In the genomic region with DNA sequence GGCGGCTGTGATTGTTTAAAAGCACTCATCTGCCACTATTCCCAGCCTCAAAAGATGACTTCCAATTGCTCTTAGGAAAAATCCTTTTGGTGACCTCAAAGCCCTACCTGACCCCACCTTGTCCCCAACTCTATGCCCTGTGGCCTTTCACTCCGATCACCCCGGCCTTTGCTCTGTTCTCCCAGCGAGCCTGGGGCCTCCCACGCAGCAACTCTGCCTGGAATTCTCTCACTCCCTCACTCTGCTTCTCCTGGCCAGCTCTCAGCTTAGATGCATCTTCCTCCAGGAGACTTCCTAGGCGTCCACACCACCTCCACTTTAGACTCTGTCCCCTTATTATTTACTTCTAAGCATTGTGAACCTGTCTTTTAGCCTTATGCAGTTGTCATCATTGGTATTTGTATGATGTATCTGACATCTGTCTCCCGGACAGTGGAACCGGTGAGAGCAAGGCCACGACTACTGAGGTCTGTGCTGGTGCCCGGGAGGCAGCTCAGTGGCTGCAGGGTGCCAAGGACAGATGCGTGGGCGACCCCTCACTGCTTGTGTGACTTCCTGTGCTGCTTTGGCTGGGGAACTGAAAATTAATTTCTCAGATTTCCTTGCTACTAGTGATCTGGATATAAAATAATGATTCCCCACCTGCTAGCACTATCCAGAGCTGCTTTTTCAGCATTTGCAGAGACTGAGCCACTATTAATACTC, we compare ENCODE assay signal across 10 cellular contexts.
DNase-seq lines count a peak whose midpoint lies in the region; ATAC-seq and TF ChIP-seq lines count a peak whose summit lies in the region.
"Had no signal": no experiment of that assay in that cellular context is flagged by ENCODE, and none has a peak within 500 bp of the region (broad histone marks: within the 10 kb centered on the region; RNA-seq: fewer than 3 reads in every experiment).

No MANE protein-coding gene starts in this region.

- no peak for ATAC-seq in SK-N-SH treated with all-trans-retinoic acid at 6 μM for 48 hours
- ATAC-seq: psoas muscle had no signal

- H3K36me3 ChIP-seq in KOPT-K1 (ENCODE audit: insufficient read depth, low read length): no peaks in the 10 kb centered on the region

- no peak overlapping the region for H3K4me3 Mint-ChIP-seq in dendritic cell treated with granulocyte-macrophage colony-stimulating factor and Interleukin-4, amounts not matched to agents 40 ng/mL and 50 ng/mL, for 4 days
- peak overlapping the region; percentile 83 for H3K4me3 Mint-ChIP-seq in stimulated activated naive CD8-positive, alpha-beta T cell treated with anti-CD3 and anti-CD28 coated beads, Interleukin-15, Interleukin-2, amounts not matched to agents 100 ng/mL and 50 ng/mL, for 24 hours

- no peaks in the 10 kb centered on the region for H3K9me3 ChIP-seq in KOPT-K1 (ENCODE audit: insufficient read depth, low read length, poor library complexity, severe bottlenecking)
- H3K9me3 ChIP-seq: psoas muscle had no signal

- H3K27me3 Mint-ChIP-seq in dendritic cell treated with granulocyte-macrophage colony-stimulating factor and Interleukin-4, amounts not matched to agents 40 ng/mL and 50 ng/mL, for 4 days: no peaks in the 10 kb centered on the region
- no peaks in the 10 kb centered on the region for H3K27me3 Mint-ChIP-seq in stimulated activated naive CD8-positive, alpha-beta T cell treated with anti-CD3 and anti-CD28 coated beads, Interleukin-15, Interleukin-2, amounts not matched to agents 100 ng/mL and 50 ng/mL, for 24 hours

- peak; percentile 39 to 47 for DNase-seq in activated CD4-positive, alpha-beta T cell treated with anti-CD3 and anti-CD28 coated beads for 4 hours
- DNase-seq in activated CD4-positive, alpha-beta T cell treated with anti-CD3 and anti-CD28 coated beads for 1 hour: no peak
- no peak for DNase-seq in caudate nucleus (lab: John Stamatoyannopoulos, UW)
- no peak for DNase-seq in DMS153 (lab: John Stamatoyannopoulos, UW)
- DNase-seq: NCI-H187 treated with DMSO at 0.1 percent for 48 hours, psoas muscle had no signal

- peaks cover 87% of the 10 kb centered on the region for H3K4me1 Mint-ChIP-seq in dendritic cell treated with granulocyte-macrophage colony-stimulating factor and Interleukin-4, amounts not matched to agents 40 ng/mL and 50 ng/mL, for 4 days (ENCODE audit: low read depth)
- H3K4me1 Mint-ChIP-seq in stimulated activated naive CD8-positive, alpha-beta T cell treated with anti-CD3 and anti-CD28 coated beads, Interleukin-15, Interleukin-2, amounts not matched to agents 100 ng/mL and 50 ng/mL, for 24 hours (ENCODE audit: low read depth): peaks cover 100% of the 10 kb centered on the region

- H3K27ac ChIP-seq in KOPT-K1 (ENCODE audit: low read depth, low read length, poor library complexity, severe bottlenecking) (peak overlapping the region; percentile 16), caudate nucleus (ENCODE audit: low read depth, low read length) (no peak overlapping the region)
- H3K27ac ChIP-seq: psoas muscle had no signal

- H3K9me3 Mint-ChIP-seq in dendritic cell treated with granulocyte-macrophage colony-stimulating factor and Interleukin-4, amounts not matched to agents 40 ng/mL and 50 ng/mL, for 4 days: no peaks in the 10 kb centered on the region
- no peaks in the 10 kb centered on the region for H3K9me3 Mint-ChIP-seq in stimulated activated naive CD8-positive, alpha-beta T cell treated with anti-CD3 and anti-CD28 coated beads, Interleukin-15, Interleukin-2, amounts not matched to agents 100 ng/mL and 50 ng/mL, for 24 hours

- H3K36me3 Mint-ChIP-seq in dendritic cell treated with granulocyte-macrophage colony-stimulating factor and Interleukin-4, amounts not matched to agents 40 ng/mL and 50 ng/mL, for 4 days (ENCODE audit: low read depth): peaks cover 56% of the 10 kb centered on the region
- H3K36me3 Mint-ChIP-seq in stimulated activated naive CD8-positive, alpha-beta T cell treated with anti-CD3 and anti-CD28 coated beads, Interleukin-15, Interleukin-2, amounts not matched to agents 100 ng/mL and 50 ng/mL, for 24 hours (ENCODE audit: low read depth): peaks cover 28% of the 10 kb centered on the region

- intact Hi-C loops in dendritic cell treated with granulocyte-macrophage colony-stimulating factor and Interleukin-4, amounts not matched to agents 40 ng/mL and 50 ng/mL, for 4 days (cut with micrococcal nuclease): loop anchor here (10.0 kb wide), 1 partner anchor 53 kb away; no protein-coding TSS in a partner anchor

- peak overlapping the region; percentile 62 for H3K27ac Mint-ChIP-seq in dendritic cell treated with granulocyte-macrophage colony-stimulating factor and Interleukin-4, amounts not matched to agents 40 ng/mL and 50 ng/mL, for 4 days
- H3K27ac Mint-ChIP-seq in stimulated activated naive CD8-positive, alpha-beta T cell treated with anti-CD3 and anti-CD28 coated beads, Interleukin-15, Interleukin-2, amounts not matched to agents 100 ng/mL and 50 ng/mL, for 24 hours: peak overlapping the region; percentile 99

TF ChIP-seq in SK-N-SH treated with all-trans-retinoic acid at 6 μM for 48 hours, 23 proteins besides CTCF, POLR2A, EP300 and RAD21:
- TF ChIP-seq CSDC2 (CRISPR knock-in tag; IDR thresholded peaks at IDR 0.05) (no peak), TOX (CRISPR knock-in tag; IDR thresholded peaks at IDR 0.05; ENCODE audit: borderline replicate concordance) (no peak), SNAI2 (CRISPR knock-in tag; IDR thresholded peaks at IDR 0.05) (no peak), ZNF8 (CRISPR knock-in tag; IDR thresholded peaks at IDR 0.05) (no peak)
- TF ChIP-seq, protein P1, sequence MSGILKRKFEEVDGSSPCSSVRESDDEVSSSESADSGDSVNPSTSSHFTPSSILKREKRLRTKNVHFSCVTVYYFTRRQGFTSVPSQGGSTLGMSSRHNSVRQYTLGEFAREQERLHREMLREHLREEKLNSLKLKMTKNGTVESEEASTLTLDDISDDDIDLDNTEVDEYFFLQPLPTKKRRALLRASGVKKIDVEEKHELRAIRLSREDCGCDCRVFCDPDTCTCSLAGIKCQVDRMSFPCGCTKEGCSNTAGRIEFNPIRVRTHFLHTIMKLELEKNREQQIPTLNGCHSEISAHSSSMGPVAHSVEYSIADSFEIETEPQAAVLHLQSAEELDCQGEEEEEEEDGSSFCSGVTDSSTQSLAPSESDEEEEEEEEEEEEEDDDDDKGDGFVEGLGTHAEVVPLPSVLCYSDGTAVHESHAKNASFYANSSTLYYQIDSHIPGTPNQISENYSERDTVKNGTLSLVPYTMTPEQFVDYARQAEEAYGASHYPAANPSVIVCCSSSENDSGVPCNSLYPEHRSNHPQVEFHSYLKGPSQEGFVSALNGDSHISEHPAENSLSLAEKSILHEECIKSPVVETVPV (CRISPR knock-in tag; IDR thresholded peaks at IDR 0.05): no peak
- TF ChIP-seq, protein P2, sequence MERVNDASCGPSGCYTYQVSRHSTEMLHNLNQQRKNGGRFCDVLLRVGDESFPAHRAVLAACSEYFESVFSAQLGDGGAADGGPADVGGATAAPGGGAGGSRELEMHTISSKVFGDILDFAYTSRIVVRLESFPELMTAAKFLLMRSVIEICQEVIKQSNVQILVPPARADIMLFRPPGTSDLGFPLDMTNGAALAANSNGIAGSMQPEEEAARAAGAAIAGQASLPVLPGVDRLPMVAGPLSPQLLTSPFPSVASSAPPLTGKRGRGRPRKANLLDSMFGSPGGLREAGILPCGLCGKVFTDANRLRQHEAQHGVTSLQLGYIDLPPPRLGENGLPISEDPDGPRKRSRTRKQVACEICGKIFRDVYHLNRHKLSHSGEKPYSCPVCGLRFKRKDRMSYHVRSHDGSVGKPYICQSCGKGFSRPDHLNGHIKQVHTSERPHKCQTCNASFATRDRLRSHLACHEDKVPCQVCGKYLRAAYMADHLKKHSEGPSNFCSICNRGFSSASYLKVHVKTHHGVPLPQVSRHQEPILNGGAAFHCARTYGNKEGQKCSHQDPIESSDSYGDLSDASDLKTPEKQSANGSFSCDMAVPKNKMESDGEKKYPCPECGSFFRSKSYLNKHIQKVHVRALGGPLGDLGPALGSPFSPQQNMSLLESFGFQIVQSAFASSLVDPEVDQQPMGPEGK (CRISPR knock-in tag; IDR thresholded peaks at IDR 0.05; ENCODE audit: borderline replicate concordance): no peak
- TF ChIP-seq, protein P3, sequence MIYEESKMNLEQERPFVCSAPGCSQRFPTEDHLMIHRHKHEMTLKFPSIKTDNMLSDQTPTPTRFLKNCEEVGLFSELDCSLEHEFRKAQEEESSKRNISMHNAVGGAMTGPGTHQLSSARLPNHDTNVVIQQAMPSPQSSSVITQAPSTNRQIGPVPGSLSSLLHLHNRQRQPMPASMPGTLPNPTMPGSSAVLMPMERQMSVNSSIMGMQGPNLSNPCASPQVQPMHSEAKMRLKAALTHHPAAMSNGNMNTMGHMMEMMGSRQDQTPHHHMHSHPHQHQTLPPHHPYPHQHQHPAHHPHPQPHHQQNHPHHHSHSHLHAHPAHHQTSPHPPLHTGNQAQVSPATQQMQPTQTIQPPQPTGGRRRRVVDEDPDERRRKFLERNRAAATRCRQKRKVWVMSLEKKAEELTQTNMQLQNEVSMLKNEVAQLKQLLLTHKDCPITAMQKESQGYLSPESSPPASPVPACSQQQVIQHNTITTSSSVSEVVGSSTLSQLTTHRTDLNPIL (CRISPR knock-in tag; IDR thresholded peaks at IDR 0.05; ENCODE audit: low read depth): no peak
TF ChIP-seq in SK-N-SH treated with all-trans-retinoic acid at 6 μM for 48 hours: peak in this region for 0.

Comparison
In these comparisons a context has a peak if more than half of its experiments do, and no peak if none do; other contexts are left out.
1. DNase-seq: peak in activated CD4-positive, alpha-beta T cell treated with anti-CD3 and anti-CD28 coated beads for 4 hours (2 of 2); none in activated CD4-positive, alpha-beta T cell treated with anti-CD3 and anti-CD28 coated beads for 1 hour (single experiment), caudate nucleus (0 of 61) and DMS153 (single experiment).